In genomic region chr6:36753671-36754485, GRCh38 we compare ENCODE assay signal across 12 cellular contexts. TPM values are rescaled to one million over a fixed set of nuclear protein-coding genes. Genes with fewer than 3 reads are reported as not detected.
DNase-seq lines count a peak whose midpoint lies in the region; ATAC-seq, FAIRE-seq and TF ChIP-seq lines count a peak whose summit lies in the region.
"Had no signal": no experiment of that assay in that cellular context is flagged by ENCODE, and none has a peak within 500 bp of the region (broad histone marks: within the 10 kb centered on the region; RNA-seq: fewer than 3 reads in every experiment).

No MANE protein-coding gene starts in this region.

- H3K36me3 Mint-ChIP-seq in activated CD8-positive, alpha-beta memory T cell treated with anti-CD3 and anti-CD28 coated beads, Interleukin-2, amount 10 ng/mL, durations not matched to agents 7 days and 5 days, result peaks cover 4% of the 10 kb centered on the region
- H3K36me3 Mint-ChIP-seq in activated T-helper 17 cell treated with anti-CD3 and anti-CD28 coated beads, Interleukin-2, amount 50 U/mL, for 72 hours (ENCODE audit: low read depth), result no peaks in the 10 kb centered on the region

- peaks cover 61% of the 10 kb centered on the region for H3K4me1 Mint-ChIP-seq in activated CD8-positive, alpha-beta memory T cell treated with anti-CD3 and anti-CD28 coated beads, Interleukin-2, amount 10 ng/mL, durations not matched to agents 7 days and 5 days
- H3K4me1 Mint-ChIP-seq in activated T-helper 17 cell treated with anti-CD3 and anti-CD28 coated beads, Interleukin-2, amount 50 U/mL, for 72 hours, result peaks cover 35% of the 10 kb centered on the region

- H3K27me3 Mint-ChIP-seq in activated CD8-positive, alpha-beta memory T cell treated with anti-CD3 and anti-CD28 coated beads, Interleukin-2, amount 10 ng/mL, durations not matched to agents 7 days and 5 days, result no peaks in the 10 kb centered on the region
- no peaks in the 10 kb centered on the region for H3K27me3 Mint-ChIP-seq in activated T-helper 17 cell treated with anti-CD3 and anti-CD28 coated beads, Interleukin-2, amount 50 U/mL, for 72 hours

- H3K9me3 ChIP-seq in small intestine (ENCODE audit: control insufficient read depth, low read depth) (no peaks in the 10 kb centered on the region), A673 (ENCODE audit: low read depth, low read length, poor library complexity, severe bottlenecking) (no peaks in the 10 kb centered on the region)

- no peak for TF ChIP-seq CTCF in A673 (conservative IDR thresholded peaks at IDR 0.05; ENCODE audit: low read depth, low read length)

- POLR2A ChIA-PET in A673 (lab: Charles Lee; ENCODE audit: low non-redundant PET), result no interaction called here

- no peak overlapping the region for H3K4me3 Mint-ChIP-seq in activated CD8-positive, alpha-beta memory T cell treated with anti-CD3 and anti-CD28 coated beads, Interleukin-2, amount 10 ng/mL, durations not matched to agents 7 days and 5 days
- H3K4me3 Mint-ChIP-seq in activated T-helper 17 cell treated with anti-CD3 and anti-CD28 coated beads, Interleukin-2, amount 50 U/mL, for 72 hours, result peak overlapping the region; percentile 16

- no TSS peak for BruUV-seq in A673 (replicated peaks; lab: Mats Ljungman, UMichigan)

- 67 to 76% (median 75%) methylated on average over 8 of the region's 8 CpGs for WGBS in small intestine, 3 donors

- H3K9me3 Mint-ChIP-seq in activated CD8-positive, alpha-beta memory T cell treated with anti-CD3 and anti-CD28 coated beads, Interleukin-2, amount 10 ng/mL, durations not matched to agents 7 days and 5 days (ENCODE audit: low read depth), result no peaks in the 10 kb centered on the region
- H3K9me3 Mint-ChIP-seq in activated T-helper 17 cell treated with anti-CD3 and anti-CD28 coated beads, Interleukin-2, amount 50 U/mL, for 72 hours, result no peaks in the 10 kb centered on the region

- DNase-seq in activated CD8-positive, alpha-beta memory T cell treated with anti-CD3 and anti-CD28 coated beads, Interleukin-2, amount 10 ng/mL, durations not matched to agents 7 days and 5 days, result no peak
- DNase-seq in activated CD8-positive, alpha-beta memory T cell treated with anti-CD3 and anti-CD28 coated beads, Interleukin-2, amount 50 U/mL, for 48 hours, result no peak
- DNase-seq in NCI-H1105 (lab: John Stamatoyannopoulos, UW) (peak; percentile 30), small intestine (no peak), mesenteric fat pad (ENCODE audit: low spot score) (no peak), A673 (ENCODE audit: low spot score) (no peak)
- DNase-seq: left ventricle myocardium superior; NCI-H1694 treated with DMSO at 0.1 percent for 48 hours; stimulated activated CD4-positive, alpha-beta T cell treated with anti-CD3 and anti-CD28 coated beads, Interleukin-2, amount 100 ng/mL, for 24 hours had no signal

- FAIRE-seq in small intestine (lab: Jason Lieb, UNC), result no peak

- H3K27ac Mint-ChIP-seq in activated CD8-positive, alpha-beta memory T cell treated with anti-CD3 and anti-CD28 coated beads, Interleukin-2, amount 10 ng/mL, durations not matched to agents 7 days and 5 days, result peak overlapping the region; percentile 29
- H3K27ac Mint-ChIP-seq in activated T-helper 17 cell treated with anti-CD3 and anti-CD28 coated beads, Interleukin-2, amount 50 U/mL, for 72 hours, result peak overlapping the region; percentile 48

- H3K36me3 ChIP-seq in small intestine (ENCODE audit: control insufficient read depth in 2 of 2, insufficient read depth in 2 of 2, low read length in 2 of 2) (no peaks in the 10 kb centered on the region), A673 (ENCODE audit: insufficient read depth, low read length, poor library complexity, severe bottlenecking) (no peaks in the 10 kb centered on the region)

- no peak for ATAC-seq in activated CD8-positive, alpha-beta memory T cell treated with anti-CD3 and anti-CD28 coated beads, Interleukin-2, amount 10 ng/mL, durations not matched to agents 7 days and 5 days
- ATAC-seq in activated T-helper 17 cell treated with anti-CD3 and anti-CD28 coated beads, Interleukin-2, amount 50 U/mL, for 72 hours (replicated peaks), result no peak
- no peak for ATAC-seq in GM19467 (IDR thresholded peaks at IDR 0.05; ENCODE audit: unreplicated experiment)

- no peak overlapping the region for H3K4me3 ChIP-seq in small intestine (ENCODE audit: low read depth in 1 of 2, low read length in 2 of 2)
- H3K4me3 ChIP-seq in A673 (ENCODE audit: low read depth, low read length, poor library complexity, severe bottlenecking), result no peak overlapping the region

- H3K27ac ChIP-seq in small intestine (ENCODE audit: low read depth in 1 of 2, low read length in 1 of 2) (peak overlapping the region; percentile 62 to 91), A673 (ENCODE audit: low read depth, low read length, poor library complexity, severe bottlenecking) (no peak overlapping the region)
- H3K27ac ChIP-seq: RWPE1 had no signal

- H3K27me3 ChIP-seq in small intestine (ENCODE audit: control insufficient read depth in 2 of 2, insufficient read depth in 2 of 2, low read length in 2 of 2), result no peaks in the 10 kb centered on the region
- H3K27me3 ChIP-seq in A673 (replicated peaks; ENCODE audit: insufficient read depth, low read depth, low read length, poor library complexity), result no peaks in the 10 kb centered on the region

- H3K4me1 ChIP-seq in small intestine (ENCODE audit: control insufficient read depth in 2 of 2, insufficient read depth in 1 of 2, low read depth in 1 of 2, low read length in 1 of 2) (peaks cover 14 to 16% of the 10 kb centered on the region in 2 donors), A673 (ENCODE audit: insufficient read depth, low read length, poor library complexity, severe bottlenecking) (no peaks in the 10 kb centered on the region)

- CTCF ChIA-PET in activated CD8-positive, alpha-beta memory T cell treated with anti-CD3 and anti-CD28 coated beads, Interleukin-2, amount 10 ng/mL, durations not matched to agents 7 days and 5 days (lab: Charles Lee), result interaction anchor here (1.5 to 23.7 kb wide), 7 partner anchors 9 to 155 kb away, joined by 3 to 604 read pairs (median 5); no protein-coding TSS in a partner anchor
- CTCF ChIA-PET in A673 (lab: Charles Lee), result interaction anchor here (0.6 kb wide), 2 partner anchors 32 to 43 kb away, joined by 3 to 4 read pairs; no protein-coding TSS in a partner anchor

- intact Hi-C loops in A673 (cut with micrococcal nuclease; ENCODE audit: unreplicated experiment), result no loop called here

RNA-seq across cellular contexts. Expression of gene RAB44, which starts 56.3 kb away (rescaled TPM):
- total RNA-seq in activated CD8-positive, alpha-beta memory T cell treated with anti-CD3 and anti-CD28 coated beads, Interleukin-2, amount 10 ng/mL, durations not matched to agents 7 days and 5 days, result not detected
- under 1 TPM; 0.11 to 0.32 TPM for total RNA-seq in activated T-helper 17 cell treated with anti-CD3 and anti-CD28 coated beads, Interleukin-2, amount 50 U/mL, for 72 hours
- under 1 TPM in 2 of 3 donors, not detected in 1; 0.18 to 0.22 TPM for polyA plus RNA-seq in small intestine
- total RNA-seq in mesenteric fat pad, result 0.35 TPM
- 0.07 TPM in 1 of 2 replicates, not detected in the other for total RNA-seq in A673 (2021)
